2 cellular contexts compared by ENCODE assay signal in the genomic region with DNA sequence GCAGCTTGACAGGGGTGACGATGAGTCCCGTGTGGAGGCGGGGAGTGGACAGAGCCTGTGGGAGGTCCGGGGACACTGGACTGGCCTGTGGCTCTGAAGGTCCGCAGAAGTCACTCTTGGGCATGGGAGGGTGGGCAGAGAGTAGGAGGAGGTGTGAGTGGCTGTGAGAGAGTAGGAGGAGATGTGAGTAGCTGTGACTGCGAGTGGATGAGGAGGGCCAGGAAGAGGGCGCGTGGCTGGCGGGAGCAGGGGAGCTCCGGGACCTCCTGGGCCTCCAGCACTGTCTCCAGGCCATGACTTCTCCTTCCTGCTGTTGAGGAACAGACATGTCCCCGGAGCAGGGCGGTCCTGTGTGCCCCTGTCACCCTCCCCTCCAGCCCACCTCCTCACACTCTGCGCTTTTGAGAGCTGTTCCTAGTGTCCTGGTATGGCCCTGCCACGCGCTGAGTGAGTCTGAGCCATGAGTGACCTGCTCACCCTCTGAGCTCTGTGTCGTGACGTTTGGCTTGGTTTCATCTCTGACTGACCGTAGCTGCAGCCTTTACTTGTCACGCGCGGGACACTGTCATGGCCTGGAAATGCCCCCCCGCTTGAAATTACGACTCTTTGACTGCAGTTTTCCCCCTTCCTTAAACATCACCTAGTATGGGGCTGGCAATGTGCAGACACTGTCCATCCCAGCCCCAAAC.
TF ChIP-seq lines count a peak whose summit lies in the region.

No MANE protein-coding gene starts in this region.

TF ChIP-seq in K562, 482 proteins besides CTCF, POLR2A, EP300 and RAD21:
- TF ChIP-seq, protein P1, sequence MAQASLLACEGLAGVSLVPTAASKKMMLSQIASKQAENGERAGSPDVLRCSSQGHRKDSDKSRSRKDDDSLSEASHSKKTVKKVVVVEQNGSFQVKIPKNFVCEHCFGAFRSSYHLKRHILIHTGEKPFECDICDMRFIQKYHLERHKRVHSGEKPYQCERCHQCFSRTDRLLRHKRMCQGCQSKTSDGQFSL (CRISPR knock-in tag; IDR thresholded peaks at IDR 0.05), result 0 out of 2 replicates have a peak, but pooled peaks have one; percentile 17
- TF ChIP-seq, protein P1 (tag; IDR thresholded peaks at IDR 0.05), result no peak
- no peak for TF ChIP-seq DIDO1 (tag; IDR thresholded peaks at IDR 0.05; ENCODE audit: low read depth)
TF ChIP-seq in K562: peak in this region for 1.

TF ChIP-seq in WTC11, 78 proteins besides CTCF, POLR2A, EP300 and RAD21 (continued from another document):
- TF ChIP-seq, protein P2, sequence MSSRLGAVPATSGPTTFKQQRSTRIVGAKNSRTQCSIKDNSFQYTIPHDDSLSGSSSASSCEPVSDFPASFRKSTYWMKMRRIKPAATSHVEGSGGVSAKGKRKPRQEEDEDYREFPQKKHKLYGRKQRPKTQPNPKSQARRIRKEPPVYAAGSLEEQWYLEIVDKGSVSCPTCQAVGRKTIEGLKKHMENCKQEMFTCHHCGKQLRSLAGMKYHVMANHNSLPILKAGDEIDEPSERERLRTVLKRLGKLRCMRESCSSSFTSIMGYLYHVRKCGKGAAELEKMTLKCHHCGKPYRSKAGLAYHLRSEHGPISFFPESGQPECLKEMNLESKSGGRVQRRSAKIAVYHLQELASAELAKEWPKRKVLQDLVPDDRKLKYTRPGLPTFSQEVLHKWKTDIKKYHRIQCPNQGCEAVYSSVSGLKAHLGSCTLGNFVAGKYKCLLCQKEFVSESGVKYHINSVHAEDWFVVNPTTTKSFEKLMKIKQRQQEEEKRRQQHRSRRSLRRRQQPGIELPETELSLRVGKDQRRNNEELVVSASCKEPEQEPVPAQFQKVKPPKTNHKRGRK (CRISPR knock-in tag; IDR thresholded peaks at IDR 0.05; ENCODE audit: borderline replicate concordance), result no peak
- TF ChIP-seq KAT7 (CRISPR knock-in tag; IDR thresholded peaks at IDR 0.05; ENCODE audit: borderline replicate concordance) (no peak), IRF2 (CRISPR knock-in tag; IDR thresholded peaks at IDR 0.05; ENCODE audit: borderline replicate concordance, low read depth) (no peak), CREB1 (CRISPR knock-in tag; IDR thresholded peaks at IDR 0.05) (no peak), FOXP1 (CRISPR knock-in tag; IDR thresholded peaks at IDR 0.05; ENCODE audit: borderline replicate concordance) (no peak), EMX1 (CRISPR knock-in tag; IDR thresholded peaks at IDR 0.05) (no peak), ZNF317 (CRISPR knock-in tag; IDR thresholded peaks at IDR 0.05; ENCODE audit: borderline replicate concordance, low read depth) (no peak), SOX15 (CRISPR knock-in tag; IDR thresholded peaks at IDR 0.05) (no peak), NR3C1 (CRISPR knock-in tag; conservative IDR thresholded peaks at IDR 0.05; ENCODE audit: low read depth) (no peak), NFE2L1 (CRISPR knock-in tag; IDR thresholded peaks at IDR 0.05) (no peak)
- TF ChIP-seq, protein P3, sequence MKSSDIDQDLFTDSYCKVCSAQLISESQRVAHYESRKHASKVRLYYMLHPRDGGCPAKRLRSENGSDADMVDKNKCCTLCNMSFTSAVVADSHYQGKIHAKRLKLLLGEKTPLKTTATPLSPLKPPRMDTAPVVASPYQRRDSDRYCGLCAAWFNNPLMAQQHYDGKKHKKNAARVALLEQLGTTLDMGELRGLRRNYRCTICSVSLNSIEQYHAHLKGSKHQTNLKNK (CRISPR knock-in tag; IDR thresholded peaks at IDR 0.05), result no peak
- TF ChIP-seq, protein P4, sequence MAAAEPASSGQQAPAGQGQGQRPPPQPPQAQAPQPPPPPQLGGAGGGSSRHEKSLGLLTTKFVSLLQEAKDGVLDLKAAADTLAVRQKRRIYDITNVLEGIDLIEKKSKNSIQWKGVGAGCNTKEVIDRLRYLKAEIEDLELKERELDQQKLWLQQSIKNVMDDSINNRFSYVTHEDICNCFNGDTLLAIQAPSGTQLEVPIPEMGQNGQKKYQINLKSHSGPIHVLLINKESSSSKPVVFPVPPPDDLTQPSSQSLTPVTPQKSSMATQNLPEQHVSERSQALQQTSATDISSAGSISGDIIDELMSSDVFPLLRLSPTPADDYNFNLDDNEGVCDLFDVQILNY (CRISPR knock-in tag; IDR thresholded peaks at IDR 0.05), result no peak
- TF ChIP-seq, protein P5, sequence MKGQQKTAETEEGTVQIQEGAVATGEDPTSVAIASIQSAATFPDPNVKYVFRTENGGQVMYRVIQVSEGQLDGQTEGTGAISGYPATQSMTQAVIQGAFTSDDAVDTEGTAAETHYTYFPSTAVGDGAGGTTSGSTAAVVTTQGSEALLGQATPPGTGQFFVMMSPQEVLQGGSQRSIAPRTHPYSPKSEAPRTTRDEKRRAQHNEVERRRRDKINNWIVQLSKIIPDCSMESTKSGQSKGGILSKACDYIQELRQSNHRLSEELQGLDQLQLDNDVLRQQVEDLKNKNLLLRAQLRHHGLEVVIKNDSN (CRISPR knock-in tag; IDR thresholded peaks at IDR 0.05), result no peak
- TF ChIP-seq, protein P6, sequence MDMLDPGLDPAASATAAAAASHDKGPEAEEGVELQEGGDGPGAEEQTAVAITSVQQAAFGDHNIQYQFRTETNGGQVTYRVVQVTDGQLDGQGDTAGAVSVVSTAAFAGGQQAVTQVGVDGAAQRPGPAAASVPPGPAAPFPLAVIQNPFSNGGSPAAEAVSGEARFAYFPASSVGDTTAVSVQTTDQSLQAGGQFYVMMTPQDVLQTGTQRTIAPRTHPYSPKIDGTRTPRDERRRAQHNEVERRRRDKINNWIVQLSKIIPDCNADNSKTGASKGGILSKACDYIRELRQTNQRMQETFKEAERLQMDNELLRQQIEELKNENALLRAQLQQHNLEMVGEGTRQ (CRISPR knock-in tag; IDR thresholded peaks at IDR 0.05), result no peak
